In the genomic region with DNA sequence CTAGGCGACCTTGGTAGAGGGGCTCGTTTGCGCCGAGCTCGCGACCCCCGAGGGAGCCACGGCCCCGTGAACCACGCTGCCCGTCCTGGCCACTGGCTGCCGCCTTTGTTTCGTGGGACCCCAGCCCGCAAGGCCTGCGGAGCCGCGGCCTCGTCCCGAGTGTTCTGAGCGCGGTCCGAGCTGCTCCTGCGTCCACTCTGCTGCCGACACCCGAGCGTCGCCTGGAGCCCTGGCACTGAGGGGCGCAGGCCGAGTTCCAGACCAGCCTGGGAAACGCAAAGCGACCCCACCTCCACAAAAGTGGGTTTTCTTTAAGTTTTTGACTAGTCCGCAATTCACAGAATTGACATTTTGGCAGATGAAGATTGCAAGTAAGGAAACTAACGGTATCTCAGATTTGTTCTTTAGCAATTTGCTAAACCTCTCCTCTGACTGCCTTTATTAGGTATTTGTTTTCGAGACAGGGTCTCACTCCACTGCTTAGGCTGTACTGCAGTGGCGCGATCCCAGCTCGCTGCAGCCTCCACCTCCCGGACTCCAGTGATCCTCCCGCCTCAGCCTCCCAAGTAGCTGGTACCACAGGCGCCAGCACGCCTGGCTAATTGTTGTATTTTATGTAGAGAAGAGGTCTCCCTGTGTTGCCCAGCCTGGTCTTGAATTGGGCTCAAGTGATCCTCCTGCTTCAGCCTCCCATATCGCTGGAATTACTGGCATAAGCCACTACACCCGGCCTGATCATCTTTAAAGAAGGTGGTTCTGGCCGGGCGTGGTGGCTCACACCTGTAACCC, we compare ENCODE assay signal across 8 cellular contexts. TPM values are rescaled to one million over a fixed set of nuclear protein-coding genes. Genes with fewer than 3 reads are reported as not detected.
DNase-seq lines count a peak whose midpoint lies in the region; ATAC-seq and TF ChIP-seq lines count a peak whose summit lies in the region.

No MANE protein-coding gene starts in this region.

- H3K27me3 Mint-ChIP-seq in activated CD4-positive, alpha-beta T cell treated with anti-CD3 and anti-CD28 coated beads for 36 hours, result no peaks in the 10 kb centered on the region

- H3K4me3 Mint-ChIP-seq in activated CD4-positive, alpha-beta T cell treated with anti-CD3 and anti-CD28 coated beads for 36 hours, result peak overlapping the region; percentile 93

- POLR2A ChIA-PET in activated CD4-positive, alpha-beta T cell treated with anti-CD3 and anti-CD28 coated beads for 36 hours (lab: Charles Lee), result interaction anchor here (0.6 kb wide), 1 partner anchor 313 kb away, joined by 3 read pairs; no protein-coding TSS in a partner anchor

- no peak for TF ChIP-seq POLR2A in thyroid gland (IDR thresholded peaks at IDR 0.05)

- H3K27ac ChIP-seq in angular gyrus (ENCODE audit: low read depth, low read length), result peak overlapping the region; percentile 99
- H3K27ac ChIP-seq in thyroid gland, result peak overlapping the region in 1 of 3 donors; percentile 99

- DNase-seq in activated CD4-positive, alpha-beta T cell treated with anti-CD3 and anti-CD28 coated beads for 36 hours, result no peak
- DNase-seq in activated CD4-positive, alpha-beta T cell treated with anti-CD3 and anti-CD28 coated beads, Interleukin-2, amount 50 U/mL, for 48 hours, result no peak
- peak; percentile 47 for DNase-seq in left lobe of liver (ENCODE audit: low spot score)
- DNase-seq in thyroid gland, result no peak
- DNase-seq in GF-D8 (lab: John Stamatoyannopoulos, UW), result no peak
- no peak for DNase-seq in H4 (ENCODE audit: low spot score)
- no peak for DNase-seq in activated CD4-positive, alpha-beta T cell treated with anti-CD3 and anti-CD28 coated beads, Interleukin-2, amount 50 U/mL, for 1 hour

- no peaks in the 10 kb centered on the region for H3K9me3 ChIP-seq in thyroid gland

- ATAC-seq in activated CD4-positive, alpha-beta T cell treated with anti-CD3 and anti-CD28 coated beads for 36 hours, result no peak
- no peak for ATAC-seq in left lobe of liver

- no peaks in the 10 kb centered on the region for H3K27me3 ChIP-seq in thyroid gland

- CTCF ChIA-PET in activated CD4-positive, alpha-beta T cell treated with anti-CD3 and anti-CD28 coated beads for 36 hours (lab: Charles Lee), result interaction anchor here (0.6 kb wide), 1 partner anchor 189 kb away, joined by 3 read pairs; no protein-coding TSS in a partner anchor

- peaks cover 32% of the 10 kb centered on the region for H3K36me3 Mint-ChIP-seq in activated CD4-positive, alpha-beta T cell treated with anti-CD3 and anti-CD28 coated beads for 36 hours (ENCODE audit: low read depth)

- peak overlapping the region; percentile 76 for H3K27ac Mint-ChIP-seq in activated CD4-positive, alpha-beta T cell treated with anti-CD3 and anti-CD28 coated beads for 36 hours

- peaks cover 5 to 6% of the 10 kb centered on the region in 2 donors for H3K36me3 ChIP-seq in thyroid gland

- 44 to 62% methylated on average over 30 to 39 of the region's 45 CpGs for WGBS in thyroid gland, 2 donors

- TF ChIP-seq CTCF in thyroid gland (IDR thresholded peaks at IDR 0.05), result no peak

- no peaks in the 10 kb centered on the region for H3K9me3 Mint-ChIP-seq in activated CD4-positive, alpha-beta T cell treated with anti-CD3 and anti-CD28 coated beads for 36 hours (ENCODE audit: low read depth)

- intact Hi-C loops in activated CD4-positive, alpha-beta T cell treated with anti-CD3 and anti-CD28 coated beads for 36 hours (cut with DNase I, micrococcal nuclease), result loop anchor here (1.0 to 2.0 kb wide), 7 partner anchors 10 to 193 kb away; partner anchors contain the start of genes HRAS (in 1 of the 2), IFITM1 (in 1 of the 2), LMNTD2 (in 1 of the 2) and RASSF7 (in 1 of the 2)
- intact Hi-C loops in thyroid gland (cut with DNase I), result loop anchor here (10.0 kb wide), 1 partner anchor 303 kb away; the partner anchor contains the start of genes BET1L and RIC8A

- H3K4me3 ChIP-seq in thyroid gland (replicated peaks in 1 of 3), result peak overlapping the region; percentile 9 to 94 (median 40)

- peaks cover 31 to 37% of the 10 kb centered on the region in 2 donors for H3K4me1 ChIP-seq in thyroid gland

- peaks cover 22% of the 10 kb centered on the region for H3K4me1 Mint-ChIP-seq in activated CD4-positive, alpha-beta T cell treated with anti-CD3 and anti-CD28 coated beads for 36 hours

RNA-seq across cellular contexts. Expression of gene RNH1, which starts 0.9 kb away (rescaled TPM):
- total RNA-seq in activated CD4-positive, alpha-beta T cell treated with anti-CD3 and anti-CD28 coated beads for 36 hours, result 100 to 1,000 TPM; 111 to 116 TPM
- total RNA-seq in left lobe of liver, result 85.4 TPM
- total RNA-seq in thyroid gland, result 100 to 1,000 TPM; 191 to 259 (median 231) TPM
- 150 and 205 TPM in 2 replicates for total RNA-seq in H4 (2014; rRNA removed; shearing (Covaris generic))

RNA-seq across cellular contexts. Expression of gene HRAS, which starts 27.5 kb away (rescaled TPM):
- total RNA-seq in activated CD4-positive, alpha-beta T cell treated with anti-CD3 and anti-CD28 coated beads for 36 hours, result 10 to 100 TPM; 26.8 to 41.9 TPM
- total RNA-seq in left lobe of liver (12.9 TPM), thyroid gland (10 to 100 TPM; 16.9 to 41.3 (median 29.9) TPM)
- total RNA-seq in H4 (2014; rRNA removed; shearing (Covaris generic)), result 64.1 and 76.1 TPM in 2 replicates

RNA-seq across cellular contexts. Expression of gene LRRC56, which starts 29.4 kb away (rescaled TPM):
- under 1 TPM; 0.96 to 0.98 TPM for total RNA-seq in activated CD4-positive, alpha-beta T cell treated with anti-CD3 and anti-CD28 coated beads for 36 hours
- total RNA-seq in left lobe of liver, result 0.93 TPM
- 1 to 10 TPM; 1.7 to 2.6 (median 2.3) TPM for total RNA-seq in thyroid gland
- 0.18 and 0.19 TPM in 2 replicates for total RNA-seq in H4 (2014; rRNA removed; shearing (Covaris generic))

RNA-seq across cellular contexts. Expression of gene LMNTD2, which starts 52.6 kb away (rescaled TPM):
- 1 to 10 TPM; 2.7 to 4.9 TPM for total RNA-seq in activated CD4-positive, alpha-beta T cell treated with anti-CD3 and anti-CD28 coated beads for 36 hours
- total RNA-seq in left lobe of liver (13.4 TPM), thyroid gland (1 to 10 TPM; 4.2 to 8.8 (median 6.6) TPM)
- 1.4 and 2.6 TPM in 2 replicates for total RNA-seq in H4 (2014; rRNA removed; shearing (Covaris generic))

RNA-seq across cellular contexts. Expression of gene RASSF7, which starts 52.8 kb away (rescaled TPM):
- 10 to 100 TPM; 16.8 TPM for total RNA-seq in activated CD4-positive, alpha-beta T cell treated with anti-CD3 and anti-CD28 coated beads for 36 hours
- total RNA-seq in left lobe of liver (36.6 TPM), thyroid gland (10 to 100 TPM; 18.6 to 60.0 (median 24.8) TPM)
- 16.8 and 17.3 TPM in 2 replicates for total RNA-seq in H4 (2014; rRNA removed; shearing (Covaris generic))
